Comparison of ENCODE assay signal across 20 cellular contexts in genomic region chr12:40561395-40561966, GRCh38.
DNase-seq lines count a peak whose midpoint lies in the region; ATAC-seq and TF ChIP-seq lines count a peak whose summit lies in the region.
"Had no signal": no experiment of that assay in that cellular context is flagged by ENCODE, and none has a peak within 500 bp of the region (broad histone marks: within the 10 kb centered on the region; RNA-seq: fewer than 3 reads in every experiment).

No MANE protein-coding gene starts in this region.

- no peaks in the 10 kb centered on the region for H3K27me3 Mint-ChIP-seq in nephron progenitor cell (ENCODE audit: low read depth, poor library complexity)
- H3K27me3 Mint-ChIP-seq: activated CD4-positive, alpha-beta T cell treated with anti-CD3 and anti-CD28 coated beads, Interleukin-2, amount 10 ng/mL, durations not matched to agents 24 days and 14 days; activated T-cell treated with anti-CD3 and anti-CD28 coated beads, Interleukin-2, amount 50 U/mL, for 24 hours; T-helper 17 cell had no signal

- H3K27ac Mint-ChIP-seq in nephron progenitor cell: no peak overlapping the region
- H3K27ac Mint-ChIP-seq: activated CD4-positive, alpha-beta T cell treated with anti-CD3 and anti-CD28 coated beads, Interleukin-2, amount 10 ng/mL, durations not matched to agents 24 days and 14 days; activated T-cell treated with anti-CD3 and anti-CD28 coated beads, Interleukin-2, amount 50 U/mL, for 24 hours; stimulated activated memory B cell treated with anti-CD40 and anti-IgM and Interleukin-4, amounts not matched to agents 10 μg/mL and 1 μg/mL and 100 μg/mL, for 72 hours; T-helper 17 cell had no signal

- DNase-seq in SHP77 treated with DMSO at 0.1 percent for 48 hours (lab: John Stamatoyannopoulos, UW): no peak
- DNase-seq in NCI-H82 treated with DMSO at 0.1 percent for 48 hours (lab: John Stamatoyannopoulos, UW; ENCODE audit: unreplicated experiment): no peak
- no peak for DNase-seq in NCI-H774 (lab: John Stamatoyannopoulos, UW)
- DNase-seq in nephron progenitor cell: no peak
- DNase-seq: activated CD4-positive, alpha-beta T cell treated with anti-CD3 and anti-CD28 coated beads, Interleukin-2, amount 10 ng/mL, durations not matched to agents 24 days and 14 days; activated T-cell treated with anti-CD3 and anti-CD28 coated beads, Interleukin-2, amount 50 U/mL, for 24 hours; central memory CD4-positive, alpha-beta T cell; COR-L47; effector memory CD4-positive, alpha-beta T cell; left lung; NCI-H1092; NCI-H82; pancreas; T-helper 17 cell had no signal

- no peak for TF ChIP-seq CTCF in nephron progenitor cell (IDR thresholded peaks at IDR 0.05)

- no peaks in the 10 kb centered on the region for H3K4me1 Mint-ChIP-seq in nephron progenitor cell
- H3K4me1 Mint-ChIP-seq: activated CD4-positive, alpha-beta T cell treated with anti-CD3 and anti-CD28 coated beads, Interleukin-2, amount 10 ng/mL, durations not matched to agents 24 days and 14 days; stimulated activated memory B cell treated with anti-CD40 and anti-IgM and Interleukin-4, amounts not matched to agents 10 μg/mL and 1 μg/mL and 100 μg/mL, for 72 hours; T-helper 17 cell had no signal

- H3K9me3 Mint-ChIP-seq in nephron progenitor cell: no peaks in the 10 kb centered on the region
- H3K9me3 Mint-ChIP-seq: stimulated activated memory B cell treated with anti-CD40 and anti-IgM and Interleukin-4, amounts not matched to agents 10 μg/mL and 1 μg/mL and 100 μg/mL, for 72 hours had no signal

- ATAC-seq in GM18511 (IDR thresholded peaks at IDR 0.05; ENCODE audit: unreplicated experiment) (peak; percentile 60), GM19467 (IDR thresholded peaks at IDR 0.05; ENCODE audit: unreplicated experiment) (peak; percentile 53), HG02938 (IDR thresholded peaks at IDR 0.05; ENCODE audit: unreplicated experiment) (peak; percentile 67), HG03565 (IDR thresholded peaks at IDR 0.05; ENCODE audit: unreplicated experiment) (peak; percentile 42)
- ATAC-seq: left lung; pancreas; Right ventricle myocardium inferior; stimulated activated memory B cell treated with anti-CD40 and anti-IgM and Interleukin-4, amounts not matched to agents 10 μg/mL and 1 μg/mL and 100 μg/mL, for 72 hours; T-helper 17 cell had no signal

- H3K36me3 Mint-ChIP-seq in nephron progenitor cell (ENCODE audit: low read depth): no peaks in the 10 kb centered on the region
- H3K36me3 Mint-ChIP-seq: stimulated activated memory B cell treated with anti-CD40 and anti-IgM and Interleukin-4, amounts not matched to agents 10 μg/mL and 1 μg/mL and 100 μg/mL, for 72 hours had no signal

- no peak overlapping the region for H3K4me3 Mint-ChIP-seq in nephron progenitor cell
- H3K4me3 Mint-ChIP-seq: activated CD4-positive, alpha-beta T cell treated with anti-CD3 and anti-CD28 coated beads, Interleukin-2, amount 10 ng/mL, durations not matched to agents 24 days and 14 days; activated T-cell treated with anti-CD3 and anti-CD28 coated beads, Interleukin-2, amount 50 U/mL, for 24 hours; stimulated activated memory B cell treated with anti-CD40 and anti-IgM and Interleukin-4, amounts not matched to agents 10 μg/mL and 1 μg/mL and 100 μg/mL, for 72 hours; T-helper 17 cell had no signal
